ENCODE assay signal across 7 cellular contexts in the genomic region with DNA sequence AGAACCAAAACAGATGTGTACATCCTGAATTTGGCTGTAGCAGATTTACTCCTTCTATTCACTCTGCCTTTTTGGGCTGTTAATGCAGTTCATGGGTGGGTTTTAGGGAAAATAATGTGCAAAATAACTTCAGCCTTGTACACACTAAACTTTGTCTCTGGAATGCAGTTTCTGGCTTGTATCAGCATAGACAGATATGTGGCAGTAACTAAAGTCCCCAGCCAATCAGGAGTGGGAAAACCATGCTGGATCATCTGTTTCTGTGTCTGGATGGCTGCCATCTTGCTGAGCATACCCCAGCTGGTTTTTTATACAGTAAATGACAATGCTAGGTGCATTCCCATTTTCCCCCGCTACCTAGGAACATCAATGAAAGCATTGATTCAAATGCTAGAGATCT. TPM values are rescaled to one million over a fixed set of nuclear protein-coding genes. Genes with fewer than 3 reads are reported as not detected.
"Had no signal": no experiment of that assay in that cellular context is flagged by ENCODE, and none has a peak within 500 bp of the region (broad histone marks: within the 10 kb centered on the region; RNA-seq: fewer than 3 reads in every experiment).

No MANE protein-coding gene starts in this region.

RNA-seq across cellular contexts. Expression of gene ACKR4, which starts 3.5 kb away (rescaled TPM):
- total RNA-seq: activated CD8-positive, alpha-beta T cell treated with anti-CD3 and anti-CD28 coated beads for 36 hours; activated T-cell treated with anti-CD3 and anti-CD28 coated beads, Interleukin-2, amount 50 U/mL, for 4 hours; astrocyte; cerebellum; endodermal cell; epithelial cell of proximal tubule; esophagus mucosa had no signal
